In genomic region chr5:172173771-172174170, GRCh38 we compare ENCODE assay signal across 8 cellular contexts. TPM values are rescaled to one million over a fixed set of nuclear protein-coding genes. Genes with fewer than 3 reads are reported as not detected.
DNase-seq lines count a peak whose midpoint lies in the region; ATAC-seq and TF ChIP-seq lines count a peak whose summit lies in the region.

No MANE protein-coding gene starts in this region.

- H3K4me1 ChIP-seq in HEK293 (ENCODE audit: control insufficient read depth, insufficient read depth, low read length): peaks cover 2% of the 10 kb centered on the region; the same call in 1 of the 2 replicates

- no peak for ATAC-seq in HG03097 (IDR thresholded peaks at IDR 0.05; ENCODE audit: low FRiP score, unreplicated experiment)
- no peak for ATAC-seq in HG03460 (IDR thresholded peaks at IDR 0.05; ENCODE audit: unreplicated experiment)

- no peak overlapping the region for H3K4me3 ChIP-seq in HEK293 (ENCODE audit: low read depth, low read length)

- BruUV-seq in Calu3 (replicated peaks; lab: Mats Ljungman, UMichigan): no TSS peak

- POLR2A ChIA-PET in HEK293 (lab: Yijun Ruan, JAX): interaction anchor here (0.7 to 1.3 kb wide), 2 partner anchors 11 to 169 kb away, joined by 3 read pairs; no protein-coding TSS in a partner anchor

- H3K9me3 Mint-ChIP-seq in Calu3 (ENCODE audit: low read depth, unreplicated experiment): no peaks in the 10 kb centered on the region

- H3K27me3 Mint-ChIP-seq in Calu3 (ENCODE audit: unreplicated experiment): no peaks in the 10 kb centered on the region

- peaks cover 4% of the 10 kb centered on the region for H3K36me3 Mint-ChIP-seq in Calu3 (ENCODE audit: insufficient read depth, unreplicated experiment)

- DNase-seq in activated CD4-positive, CD25-positive, alpha-beta regulatory T cell treated with anti-CD3 and anti-CD28 coated beads, Interleukin-2, amount 50 U/mL, for 72 hours: peak; percentile 65
- DNase-seq in effector CD8-positive, alpha-beta T cell (lab: John Stamatoyannopoulos, UW): peak; percentile 31
- peak; percentile 82 for DNase-seq in stimulated activated CD4-positive, alpha-beta T cell treated with anti-CD3 and anti-CD28 coated beads, Interleukin-4, amount 100 ng/mL, for 24 hours
- DNase-seq in NCI-H128 (lab: John Stamatoyannopoulos, UW; ENCODE audit: unreplicated experiment) (no peak), Calu3 (no peak)

- no peak overlapping the region for H3K27ac Mint-ChIP-seq in Calu3 (ENCODE audit: unreplicated experiment)

- intact Hi-C loops in Calu3 (cut with micrococcal nuclease; ENCODE audit: unreplicated experiment): no loop called here

- H3K9me3 ChIP-seq in HEK293 (ENCODE audit: control insufficient read depth, insufficient read depth, low read depth, low read length): no peaks in the 10 kb centered on the region

- H3K4me3 Mint-ChIP-seq in Calu3 (ENCODE audit: low read depth, unreplicated experiment): no peak overlapping the region

- TF ChIP-seq CTCF in HEK293 (tag by site-specific recombination; IDR thresholded peaks at IDR 0.05): no peak
- TF ChIP-seq CTCF in Calu3 (IDR thresholded peaks at IDR 0.05; ENCODE audit: unreplicated experiment): no peak

- no peaks in the 10 kb centered on the region for H3K36me3 ChIP-seq in HEK293 (ENCODE audit: control insufficient read depth in 2 of 2, insufficient read depth in 1 of 2, low read length in 2 of 2)

- no peak overlapping the region for H3K27ac ChIP-seq in HEK293 (ENCODE audit: extremely low read depth, low read depth, low read length)

- H3K4me1 Mint-ChIP-seq in Calu3 (ENCODE audit: low read depth, unreplicated experiment): peaks cover 8% of the 10 kb centered on the region

- CTCF ChIA-PET in HEK293 (lab: Yijun Ruan, JAX) (no interaction called here), Calu3 (lab: Charles Lee) (interaction anchor here (1.3 kb wide), 1 partner anchor 11 kb away, joined by 3 read pairs; no protein-coding TSS in a partner anchor)

TF ChIP-seq in HEK293, 187 proteins besides CTCF, POLR2A, EP300 and RAD21:
- no peak for TF ChIP-seq KLF16 (tag by site-specific recombination; IDR thresholded peaks at IDR 0.05)
- TF ChIP-seq ZNF768 (tag by site-specific recombination; IDR thresholded peaks at IDR 0.05): peak; percentile 52; the same call in 1 of the 2 replicates

RNA-seq across cellular contexts. Expression of gene STK10, which starts 14.3 kb away (rescaled TPM):
- total RNA-seq in Calu3 (2022): 27.4 and 32.1 TPM in 2 replicates

RNA-seq across cellular contexts. Expression of gene EFCAB9, which starts 20.2 kb away (rescaled TPM):
- not detected in 2 replicates for total RNA-seq in Calu3 (2022)

Comparison
In these comparisons a context has a peak if more than half of its experiments do, and no peak if none do; other contexts are left out.
1. DNase-seq: peak in activated CD4-positive, CD25-positive, alpha-beta regulatory T cell treated with anti-CD3 and anti-CD28 coated beads, Interleukin-2, amount 50 U/mL, for 72 hours (single experiment), effector CD8-positive, alpha-beta T cell (single experiment) and stimulated activated CD4-positive, alpha-beta T cell treated with anti-CD3 and anti-CD28 coated beads, Interleukin-4, amount 100 ng/mL, for 24 hours (single experiment); none in NCI-H128 (single experiment) and Calu3 (single experiment).